In the genomic region with DNA sequence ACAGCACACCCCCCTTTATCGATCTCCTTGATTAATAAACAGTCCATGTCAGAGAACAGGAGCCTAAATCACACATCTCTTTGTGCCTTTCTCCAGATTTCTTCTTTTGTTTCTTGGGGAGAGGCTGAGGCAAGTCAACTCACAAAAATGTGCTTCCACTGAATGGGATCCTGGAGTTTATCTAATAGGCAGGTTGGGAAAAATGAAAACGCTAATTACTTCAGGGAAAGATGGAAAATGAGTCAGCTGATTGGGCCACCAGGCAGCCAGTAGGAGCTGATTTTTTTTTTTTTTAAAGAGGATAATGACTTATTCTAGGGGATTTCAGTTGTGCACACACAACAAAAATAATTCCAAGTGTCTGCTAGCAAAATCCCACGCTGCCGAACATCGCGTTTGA, we compare ENCODE assay signal across 16 cellular contexts.
"Had no signal": no experiment of that assay in that cellular context is flagged by ENCODE, and none has a peak within 500 bp of the region (broad histone marks: within the 10 kb centered on the region; RNA-seq: fewer than 3 reads in every experiment).

No MANE protein-coding gene starts in this region.

- FAIRE-seq: colon, endometrium had no signal

- H3K36me3 ChIP-seq: brain microvascular endothelial cell, gastroesophageal sphincter, heart left ventricle, left lung, stomach, upper lobe of left lung had no signal

- H3K4me3 ChIP-seq: gastroesophageal sphincter, heart left ventricle, left lung, stomach, upper lobe of left lung had no signal

- H3K9me3 ChIP-seq: gastroesophageal sphincter, heart left ventricle, left lung, stomach, upper lobe of left lung had no signal

- H3K27ac ChIP-seq: brain microvascular endothelial cell, heart left ventricle had no signal

- DNase-seq: activated CD4-positive, alpha-beta memory T cell treated with anti-CD3 and anti-CD28 coated beads for 36 hours; activated CD4-positive, alpha-beta T cell treated with anti-CD3 and anti-CD28 coated beads for 36 hours; activated T-cell treated with anti-CD3 and anti-CD28 coated beads for 4 hours; brain microvascular endothelial cell; central memory CD4-positive, alpha-beta T cell; erythroblast; heart left ventricle; mammary epithelial cell; stimulated activated CD4-positive, alpha-beta T cell treated with anti-CD3 and anti-CD28 coated beads, Interleukin-15, amount 100 ng/mL, for 24 hours; stimulated activated CD4-positive, alpha-beta T cell treated with anti-CD3 and anti-CD28 coated beads, Interleukin-4, amount 100 ng/mL, for 1 hour; stomach; upper lobe of left lung had no signal

- H3K27me3 ChIP-seq: gastroesophageal sphincter, heart left ventricle, left lung, stomach, upper lobe of left lung had no signal
